ENCODE assay signal across 23 cellular contexts in genomic region chr14:92308676-92309075, GRCh38. TPM values are rescaled to one million over a fixed set of nuclear protein-coding genes. Genes with fewer than 3 reads are reported as not detected.
"Had no signal": no experiment of that assay in that cellular context is flagged by ENCODE, and none has a peak within 500 bp of the region (broad histone marks: within the 10 kb centered on the region; RNA-seq: fewer than 3 reads in every experiment).

No MANE protein-coding gene starts in this region.

- H3K36me3 ChIP-seq: esophagus muscularis mucosa, gastroesophageal sphincter, heart left ventricle, left ventricle myocardium inferior, lower lobe of right lung had no signal

- DNase-seq: dermis blood vessel endothelial cell; dorsolateral prefrontal cortex; effector CD4-positive, alpha-beta T cell; effector memory CD4-positive, alpha-beta T cell; foreskin keratinocyte; heart left ventricle; immature natural killer cell; islet precursor cell; kidney; kidney glomerular epithelial cell; left colon; left ventricle myocardium inferior; lower lobe of right lung; mesenchymal stem cell; midbrain had no signal

- H3K27ac ChIP-seq: coronary artery, dorsolateral prefrontal cortex, esophagus muscularis mucosa, foreskin keratinocyte, gastroesophageal sphincter, heart left ventricle, hepatocyte, left ventricle myocardium inferior, lower lobe of right lung had no signal

- ATAC-seq: foreskin keratinocyte, gastroesophageal sphincter, heart left ventricle, left colon, left lobe of liver, lower lobe of right lung had no signal

- H3K27me3 ChIP-seq: dorsolateral prefrontal cortex, esophagus muscularis mucosa, heart left ventricle had no signal

- H3K9me3 ChIP-seq: gastroesophageal sphincter, heart left ventricle, left ventricle myocardium inferior, lower lobe of right lung had no signal

- H3K4me3 ChIP-seq: coronary artery, dorsolateral prefrontal cortex, esophagus muscularis mucosa, gastroesophageal sphincter, heart left ventricle, hepatocyte, left ventricle myocardium inferior, lower lobe of right lung had no signal

- H3K4me1 ChIP-seq: foreskin keratinocyte, gastroesophageal sphincter, heart left ventricle, left ventricle myocardium inferior, lower lobe of right lung had no signal

RNA-seq across cellular contexts. Expression of gene SLC24A4, which starts 14.3 kb away (rescaled TPM):
- total RNA-seq: epithelial cell of proximal tubule, fibroblast of lung, fibroblast of villous mesenchyme had no signal
